In the genomic region with DNA sequence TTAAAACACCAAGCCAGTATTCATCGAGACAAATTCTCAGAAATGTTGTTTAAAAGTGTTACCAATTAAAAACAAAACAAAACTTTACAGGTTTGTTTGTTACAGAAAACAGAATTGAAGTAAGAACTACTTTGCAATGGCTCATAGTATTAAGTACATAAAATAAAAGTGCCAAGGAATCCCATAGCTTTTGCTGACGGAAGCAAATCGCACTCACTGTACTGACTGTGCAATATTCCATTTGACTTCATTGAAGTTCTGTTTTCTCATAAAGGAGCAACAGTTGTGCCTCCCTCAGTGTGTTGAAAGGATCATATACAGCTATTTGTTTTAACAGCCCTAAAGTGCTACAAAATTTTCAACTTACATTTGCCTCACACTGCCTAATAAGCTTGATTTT, we compare ENCODE assay signal across 35 cellular contexts.
"Had no signal": no experiment of that assay in that cellular context is flagged by ENCODE, and none has a peak within 500 bp of the region (broad histone marks: within the 10 kb centered on the region; RNA-seq: fewer than 3 reads in every experiment).

No MANE protein-coding gene starts in this region.

- H3K9me3 ChIP-seq: MG63 had no signal

- H3K27me3 ChIP-seq: MG63 had no signal

- H3K4me3 ChIP-seq: MG63 had no signal

- H3K36me3 ChIP-seq: MG63 had no signal

- DNase-seq: Kasumi-1, MG63, MM.1S, MV-4-11, NCI-H1048, NCI-H1092, NCI-H1092 treated with DMSO at 0.1 percent for 48 hours, NCI-H1105, NCI-H1105 treated with DMSO at 0.1 percent for 48 hours, NCI-H1417, NCI-H1417 treated with DMSO at 0.1 percent for 48 hours, NCI-H1436, NCI-H1436 treated with DMSO at 0.1 percent for 48 hours, NCI-H146, NCI-H1694, NCI-H1694 treated with DMSO at 0.1 percent for 48 hours, NCI-H187, NCI-H187 treated with DMSO at 0.1 percent for 48 hours, NCI-H1930, NCI-H2029, NCI-H2029 treated with DMSO at 0.1 percent for 48 hours, NCI-H2081, NCI-H2081 treated with DMSO at 0.1 percent for 48 hours, NCI-H2107, NCI-H2171, NCI-H2171 treated with DMSO at 0.1 percent for 48 hours, NCI-H2227 treated with DMSO at 0.1 percent for 48 hours, NCI-H226, NCI-H345, NCI-H446, NCI-H446 treated with DMSO at 0.1 percent for 48 hours, NCI-H510A, NCI-H510A treated with DMSO at 0.1 percent for 48 hours, NCI-H524, NCI-H524 treated with DMSO at 0.1 percent for 48 hours had no signal
